8 cellular contexts compared by ENCODE assay signal in genomic region chr13:46667687-46668281, GRCh38.
DNase-seq lines count a peak whose midpoint lies in the region; ATAC-seq and TF ChIP-seq lines count a peak whose summit lies in the region.

No MANE protein-coding gene starts in this region.

- ATAC-seq in HG03342 (IDR thresholded peaks at IDR 0.05; ENCODE audit: unreplicated experiment) (peak; percentile 57), left cardiac atrium (no peak)
- ATAC-seq in stimulated activated memory B cell treated with anti-CD40 and anti-IgM and Interleukin-4, amounts not matched to agents 10 μg/mL and 1 μg/mL and 100 μg/mL, for 72 hours, result peak; percentile 74

- peaks cover 18% of the 10 kb centered on the region for H3K4me1 ChIP-seq in H9 (ENCODE audit: insufficient read depth, low read length)

- no peak overlapping the region for H2BK15ac ChIP-seq in H9 (ENCODE audit: low read depth, low read length)

- TF ChIP-seq CTCF in H9 (conservative IDR thresholded peaks at IDR 0.05), result no peak

- no peak overlapping the region for H3K14ac ChIP-seq in H9 (ENCODE audit: insufficient read depth, low read length)

- CTCF ChIA-PET in activated naive CD4-positive, alpha-beta T cell treated with anti-CD3 and anti-CD28 coated beads for 36 hours (lab: Charles Lee), result no interaction called here

- H3K27ac ChIP-seq in H9 (ENCODE audit: insufficient read length, low read depth, low read length), result no peak overlapping the region

- H3K4ac ChIP-seq in H9 (ENCODE audit: low read depth, low read length), result no peak overlapping the region

- H3K36me3 Mint-ChIP-seq in activated naive CD4-positive, alpha-beta T cell treated with anti-CD3 and anti-CD28 coated beads for 36 hours (ENCODE audit: low read depth), result peaks cover 7% of the 10 kb centered on the region
- H3K36me3 Mint-ChIP-seq in stimulated activated memory B cell treated with anti-CD40 and anti-IgM and Interleukin-4, amounts not matched to agents 10 μg/mL and 1 μg/mL and 100 μg/mL, for 72 hours, result peaks cover 18% of the 10 kb centered on the region
- peaks cover 0 to 8% (median 0%) of the 10 kb centered on the region in 3 experiments; a peak in 2 of 7 replicates for H3K36me3 Mint-ChIP-seq in H9 (ENCODE audit: insufficient read depth in 1 of 3, low read depth in 3 of 3)

- H3K27me3 ChIP-seq in H9 (ENCODE audit: insufficient read depth, low read length), result no peaks in the 10 kb centered on the region

- H2AK5ac ChIP-seq in H9 (ENCODE audit: insufficient read length, low read length), result no peak overlapping the region

- no peak overlapping the region for H4K8ac ChIP-seq in H9 (replicated peaks; ENCODE audit: insufficient read length, low read depth, low read length)

- no peak overlapping the region for H3K23ac ChIP-seq in H9 (ENCODE audit: insufficient read length, low read depth, low read length)

- H4K91ac ChIP-seq in H9 (ENCODE audit: insufficient read length, low read depth, low read length), result no peak overlapping the region

- no peaks in the 10 kb centered on the region for H3K27me3 Mint-ChIP-seq in activated naive CD4-positive, alpha-beta T cell treated with anti-CD3 and anti-CD28 coated beads for 36 hours (ENCODE audit: low read depth)
- no peaks in the 10 kb centered on the region for H3K27me3 Mint-ChIP-seq in stimulated activated memory B cell treated with anti-CD40 and anti-IgM and Interleukin-4, amounts not matched to agents 10 μg/mL and 1 μg/mL and 100 μg/mL, for 72 hours
- H3K27me3 Mint-ChIP-seq in H9 (ENCODE audit: low read depth), result no peaks in the 10 kb centered on the region

- no peaks in the 10 kb centered on the region for H3K79me2 ChIP-seq in H9 (ENCODE audit: insufficient read depth, low read length)

- no peak overlapping the region for H2AFZ ChIP-seq in H9 (ENCODE audit: low read length)

- no peak for DNase-seq in activated naive CD4-positive, alpha-beta T cell treated with anti-CD3 and anti-CD28 coated beads for 36 hours
- DNase-seq in activated naive CD4-positive, alpha-beta T cell (lab: John Stamatoyannopoulos, UW), result no peak
- DNase-seq in central memory CD4-positive, alpha-beta T cell, result peak; percentile 38
- no peak for DNase-seq in NCI-H2029 treated with DMSO at 0.1 percent for 48 hours (lab: John Stamatoyannopoulos, UW)
- no peak for DNase-seq in H9
- DNase-seq in left cardiac atrium, result no peak

- H3K27ac Mint-ChIP-seq in activated naive CD4-positive, alpha-beta T cell treated with anti-CD3 and anti-CD28 coated beads for 36 hours, result peak overlapping the region; percentile 85
- peak overlapping the region; percentile 65 for H3K27ac Mint-ChIP-seq in stimulated activated memory B cell treated with anti-CD40 and anti-IgM and Interleukin-4, amounts not matched to agents 10 μg/mL and 1 μg/mL and 100 μg/mL, for 72 hours
- H3K27ac Mint-ChIP-seq in H9, result no peak overlapping the region

- peak overlapping the region; percentile 72 for H3K4me3 Mint-ChIP-seq in activated naive CD4-positive, alpha-beta T cell treated with anti-CD3 and anti-CD28 coated beads for 36 hours
- H3K4me3 Mint-ChIP-seq in stimulated activated memory B cell treated with anti-CD40 and anti-IgM and Interleukin-4, amounts not matched to agents 10 μg/mL and 1 μg/mL and 100 μg/mL, for 72 hours, result peak overlapping the region; percentile 68
- H3K4me3 Mint-ChIP-seq in H9, result no peak overlapping the region

- H3K9me3 Mint-ChIP-seq in activated naive CD4-positive, alpha-beta T cell treated with anti-CD3 and anti-CD28 coated beads for 36 hours, result no peaks in the 10 kb centered on the region
- H3K9me3 Mint-ChIP-seq in stimulated activated memory B cell treated with anti-CD40 and anti-IgM and Interleukin-4, amounts not matched to agents 10 μg/mL and 1 μg/mL and 100 μg/mL, for 72 hours, result no peaks in the 10 kb centered on the region
- no peaks in the 10 kb centered on the region for H3K9me3 Mint-ChIP-seq in H9

- no peak overlapping the region for H2BK120ac ChIP-seq in H9 (ENCODE audit: low read depth, low read length, poor library complexity, severe bottlenecking)

- WGBS in H9 (ENCODE audit: extremely low coverage, insufficient read length, low lambda C conversion rate), result no CpG with 5 or more reads among the region's 4 CpGs

- H3K18ac ChIP-seq in H9 (ENCODE audit: insufficient read length, low read depth, low read length), result no peak overlapping the region

- no peaks in the 10 kb centered on the region for H3K79me1 ChIP-seq in H9 (ENCODE audit: insufficient read depth, low read depth, low read length, poor library complexity, severe bottlenecking)

- no peak overlapping the region for H3K4me2 ChIP-seq in H9 (ENCODE audit: insufficient read depth, insufficient read length, low read length)

- intact Hi-C loops in activated naive CD4-positive, alpha-beta T cell treated with anti-CD3 and anti-CD28 coated beads for 36 hours (cut with micrococcal nuclease), result loop anchor here (1.0 to 10.0 kb wide), 7 partner anchors 12 to 1547 kb away; partner anchors contain the start of gene ESD
- intact Hi-C loops in left cardiac atrium (cut with DNase I), result loop anchor here in 1 of 2 donors (10.0 kb wide), 1 partner anchor 63 kb away; no protein-coding TSS in a partner anchor

- H3K56ac ChIP-seq in H9 (ENCODE audit: insufficient read length, low read depth, low read length), result no peak overlapping the region

- no peaks in the 10 kb centered on the region for H4K20me1 ChIP-seq in H9 (ENCODE audit: control insufficient read depth, insufficient read depth, insufficient read length)

- H3K9ac ChIP-seq in H9 (ENCODE audit: extremely low read depth, insufficient read length, low read length), result no peak overlapping the region

- H3K9me3 ChIP-seq in H9 (ENCODE audit: control insufficient read depth, low read depth, low read length), result no peaks in the 10 kb centered on the region

- H3K4me1 Mint-ChIP-seq in activated naive CD4-positive, alpha-beta T cell treated with anti-CD3 and anti-CD28 coated beads for 36 hours (ENCODE audit: low read depth), result peaks cover 42% of the 10 kb centered on the region
- H3K4me1 Mint-ChIP-seq in stimulated activated memory B cell treated with anti-CD40 and anti-IgM and Interleukin-4, amounts not matched to agents 10 μg/mL and 1 μg/mL and 100 μg/mL, for 72 hours, result peaks cover 50% of the 10 kb centered on the region
- H3K4me1 Mint-ChIP-seq in H9, result peaks cover 37 to 48% of the 10 kb centered on the region in 2 experiments

- H3T11ph ChIP-seq in H9 (ENCODE audit: low read length), result no peak overlapping the region

- H2BK20ac ChIP-seq in H9 (ENCODE audit: low read depth, low read length, poor library complexity, severe bottlenecking), result no peak overlapping the region

- H2BK12ac ChIP-seq in H9 (ENCODE audit: insufficient read length, low read depth, low read length), result no peak overlapping the region

- H2BK5ac ChIP-seq in H9 (ENCODE audit: insufficient read length, low read length), result no peak overlapping the region

- H4K5ac ChIP-seq in H9 (ENCODE audit: insufficient read length, low read depth, low read length), result no peak overlapping the region

- H3K23me2 ChIP-seq in H9 (ENCODE audit: insufficient read length, low read depth, low read length, poor library complexity, severe bottlenecking), result no peaks in the 10 kb centered on the region

Comparison
In these comparisons a context has a peak if more than half of its experiments do, and no peak if none do; other contexts are left out.
1. H3K27ac Mint-ChIP-seq: peak in activated naive CD4-positive, alpha-beta T cell treated with anti-CD3 and anti-CD28 coated beads for 36 hours (single experiment) and stimulated activated memory B cell treated with anti-CD40 and anti-IgM and Interleukin-4, amounts not matched to agents 10 μg/mL and 1 μg/mL and 100 μg/mL, for 72 hours (single experiment); none in H9 (0 of 3).
2. H3K4me3 Mint-ChIP-seq: peak in activated naive CD4-positive, alpha-beta T cell treated with anti-CD3 and anti-CD28 coated beads for 36 hours (single experiment) and stimulated activated memory B cell treated with anti-CD40 and anti-IgM and Interleukin-4, amounts not matched to agents 10 μg/mL and 1 μg/mL and 100 μg/mL, for 72 hours (single experiment); none in H9 (0 of 2).
3. ATAC-seq: peak in HG03342 (single experiment) and stimulated activated memory B cell treated with anti-CD40 and anti-IgM and Interleukin-4, amounts not matched to agents 10 μg/mL and 1 μg/mL and 100 μg/mL, for 72 hours (single experiment); none in left cardiac atrium (0 of 2).